24 cellular contexts compared by ENCODE assay signal in genomic region chr7:107394301-107394700, GRCh38.
DNase-seq lines count a peak whose midpoint lies in the region; ATAC-seq and TF ChIP-seq lines count a peak whose summit lies in the region.
"Had no signal": no experiment of that assay in that cellular context is flagged by ENCODE, and none has a peak within 500 bp of the region (broad histone marks: within the 10 kb centered on the region; RNA-seq: fewer than 3 reads in every experiment).

No MANE protein-coding gene starts in this region.

- peak; percentile 43 for DNase-seq in GM04504 (ENCODE audit: low read depth)
- DNase-seq in ascending aorta (ENCODE audit: low spot score in 2 of 2) = no peak
- peak; percentile 6 for DNase-seq in fibroblast of the conjunctiva (ENCODE audit: low read depth)
- DNase-seq in thoracic aorta (ENCODE audit: low spot score) = no peak
- no peak for DNase-seq in kidney glomerular epithelial cell (lab: John Stamatoyannopoulos, UW)
- DNase-seq in HCEC 1CT = no peak
- no peak for DNase-seq in lower leg skin (ENCODE audit: low spot score in 2 of 2)
- DNase-seq in NOMO-1 treated with DMSO at 0.1 percent for 48 hours (lab: John Stamatoyannopoulos, UW; ENCODE audit: unreplicated experiment) = no peak
- DNase-seq: activated CD4-positive, alpha-beta T cell treated with anti-CD3 and anti-CD28 coated beads for 4 hours; CD4-positive, alpha-beta memory T cell; DMS 273 treated with DMSO at 0.1 percent for 48 hours; hippocampal formation; immature natural killer cell; Kasumi-1; left ventricle myocardium superior; NCI-H1694 treated with DMSO at 0.1 percent for 48 hours; NCI-H2171 treated with DMSO at 0.1 percent for 48 hours; NCI-H526; right lobe of liver; stimulated activated CD4-positive, alpha-beta T cell treated with anti-CD3 and anti-CD28 coated beads, Interleukin-15, amount 100 ng/mL, for 24 hours; transverse colon had no signal

- intact Hi-C loops in ascending aorta (cut with DNase I) (loop anchor here (10.0 kb wide), 1 partner anchor 170 kb away; the partner anchor contains the start of genes COG5 and DUS4L), lower leg skin (cut with DNase I; ENCODE audit: low total_unique reads) (no loop called here)

- no peaks in the 10 kb centered on the region for H3K9me3 ChIP-seq in ascending aorta
- H3K9me3 ChIP-seq in thoracic aorta = no peaks in the 10 kb centered on the region
- H3K9me3 ChIP-seq: gastroesophageal sphincter, right lobe of liver, transverse colon had no signal

- 55 to 82% methylated on average over 1 of the region's 1 CpG for WGBS in lower leg skin, 2 donors

- H3K27me3 ChIP-seq in ascending aorta = no peaks in the 10 kb centered on the region
- H3K27me3 ChIP-seq in thoracic aorta (replicated peaks; ENCODE audit: insufficient read depth) = no peaks in the 10 kb centered on the region
- H3K27me3 ChIP-seq: gastroesophageal sphincter, right lobe of liver, transverse colon had no signal

- ATAC-seq in thoracic aorta (ENCODE audit: insufficient number of reproducible peaks, low FRiP score, low read depth) = no peak
- ATAC-seq: gastroesophageal sphincter, left ventricle myocardium superior, right lobe of liver had no signal

- H3K27ac ChIP-seq in ascending aorta = peak overlapping the region; percentile 62 to 68
- peak overlapping the region; percentile 42 to 76 for H3K27ac ChIP-seq in thoracic aorta
- H3K27ac ChIP-seq: gastroesophageal sphincter, HL-60, parathyroid adenoma, right lobe of liver, transverse colon had no signal

- TF ChIP-seq CTCF in ascending aorta (IDR thresholded peaks at IDR 0.05) = no peak
- no peak for TF ChIP-seq CTCF in thoracic aorta (IDR thresholded peaks at IDR 0.05)
- no peak for TF ChIP-seq CTCF in lower leg skin (IDR thresholded peaks at IDR 0.05)

- H3K36me3 ChIP-seq in ascending aorta = no peaks in the 10 kb centered on the region
- H3K36me3 ChIP-seq in thoracic aorta = no peaks in the 10 kb centered on the region
- H3K36me3 ChIP-seq: right lobe of liver, transverse colon had no signal

- H3K4me3 ChIP-seq in ascending aorta (no peak overlapping the region), thoracic aorta (no peak overlapping the region), lower leg skin (ENCODE audit: low read depth, poor library complexity, severe bottlenecking) (no peak overlapping the region)
- H3K4me3 ChIP-seq: gastroesophageal sphincter, right lobe of liver, transverse colon had no signal

- no peak for TF ChIP-seq POLR2A in lower leg skin (IDR thresholded peaks at IDR 0.05)

- peaks cover 0 to 16% of the 10 kb centered on the region in 2 donors for H3K4me1 ChIP-seq in ascending aorta
- H3K4me1 ChIP-seq in thoracic aorta (ENCODE audit: control insufficient read depth in 1 of 2, low read depth in 2 of 2) = peaks cover 12 to 36% of the 10 kb centered on the region in 2 donors
- H3K4me1 ChIP-seq: gastroesophageal sphincter, parathyroid adenoma, right lobe of liver, transverse colon had no signal

Comparison
In these comparisons a context has a peak if more than half of its experiments do, and no peak if none do; other contexts are left out.
1. DNase-seq: peak in GM04504 (single experiment) and fibroblast of the conjunctiva (single experiment); none in ascending aorta (0 of 2), thoracic aorta (single experiment), kidney glomerular epithelial cell (single experiment), HCEC 1CT (single experiment), lower leg skin (0 of 2) and NOMO-1 treated with DMSO at 0.1 percent for 48 hours (single experiment).